7 cellular contexts compared by ENCODE assay signal in genomic region chr2:136117391-136117841, GRCh38. TPM values are rescaled to one million over a fixed set of nuclear protein-coding genes. Genes with fewer than 3 reads are reported as not detected.
DNase-seq lines count a peak whose midpoint lies in the region; ATAC-seq and TF ChIP-seq lines count a peak whose summit lies in the region.

No MANE protein-coding gene starts in this region.

- H3K9ac ChIP-seq in neural progenitor cell = no peak overlapping the region

- no peaks in the 10 kb centered on the region for H3K36me3 ChIP-seq in neural progenitor cell

- peaks cover 29% of the 10 kb centered on the region for H3K36me3 Mint-ChIP-seq in activated T-cell treated with anti-CD3 and anti-CD28 coated beads, Interleukin-2, amount 50 U/mL, for 4 hours (ENCODE audit: insufficient read depth)
- peaks cover 31% of the 10 kb centered on the region for H3K36me3 Mint-ChIP-seq in neural progenitor cell

- no peak overlapping the region for H3K27ac ChIP-seq in neural progenitor cell

- H3K9me3 Mint-ChIP-seq in activated T-cell treated with anti-CD3 and anti-CD28 coated beads, Interleukin-2, amount 50 U/mL, for 4 hours = no peaks in the 10 kb centered on the region
- peaks cover 1% of the 10 kb centered on the region for H3K9me3 Mint-ChIP-seq in neural progenitor cell

- DNase-seq in NCI-H2227 (lab: John Stamatoyannopoulos, UW; ENCODE audit: unreplicated experiment) = peak; percentile 82
- DNase-seq in activated T-cell treated with anti-CD3 and anti-CD28 coated beads, Interleukin-2, amount 50 U/mL, for 4 hours = peak; percentile 51
- peak; percentile 33 for DNase-seq in fibroblast of pulmonary artery (ENCODE audit: low read depth)
- peak; percentile 82 for DNase-seq in neural progenitor cell (ENCODE audit: low spot score)
- DNase-seq in SHP77 treated with DMSO at 0.1 percent for 48 hours (lab: John Stamatoyannopoulos, UW) = no peak

- H3K4me2 ChIP-seq in neural progenitor cell = peak overlapping the region; percentile 100

- H3K4me3 Mint-ChIP-seq in activated T-cell treated with anti-CD3 and anti-CD28 coated beads, Interleukin-2, amount 50 U/mL, for 4 hours = peak overlapping the region; percentile 92
- peak overlapping the region; percentile 99 for H3K4me3 Mint-ChIP-seq in neural progenitor cell

- H3K4me1 Mint-ChIP-seq in activated T-cell treated with anti-CD3 and anti-CD28 coated beads, Interleukin-2, amount 50 U/mL, for 4 hours (ENCODE audit: low read depth) = peaks cover 67% of the 10 kb centered on the region
- H3K4me1 Mint-ChIP-seq in neural progenitor cell = peaks cover 71% of the 10 kb centered on the region

- H3F3A ChIP-seq in neural progenitor cell (ENCODE audit: low read depth) = peaks cover 55% of the 10 kb centered on the region

- H3K27me3 ChIP-seq in neural progenitor cell = peaks cover 30% of the 10 kb centered on the region

- H3K4me3 ChIP-seq in fibroblast of pulmonary artery (replicated peaks; ENCODE audit: low read depth, low read length) (peak overlapping the region; percentile 46), neural progenitor cell (peak overlapping the region; percentile 70)

- TF ChIP-seq POLR2A in GM18505 (IDR thresholded peaks at IDR 0.05; ENCODE audit: borderline replicate concordance, extremely low read depth, insufficient read depth, insufficient read length) = no peak

- H3K27ac Mint-ChIP-seq in neural progenitor cell = peak overlapping the region; percentile 93

- peaks cover 32% of the 10 kb centered on the region for H4K20me1 ChIP-seq in neural progenitor cell (ENCODE audit: low read depth)

- no peak for TF ChIP-seq CTCF in fibroblast of pulmonary artery (IDR thresholded peaks at IDR 0.05; ENCODE audit: low read length, missing control alignments)
- TF ChIP-seq CTCF in neural progenitor cell (IDR thresholded peaks at IDR 0.05) = peak; percentile 5

- ATAC-seq in GM18505 (IDR thresholded peaks at IDR 0.05; ENCODE audit: unreplicated experiment) = peak; percentile 19
- peak; percentile 28 for ATAC-seq in HG02798 (IDR thresholded peaks at IDR 0.05; ENCODE audit: poor library complexity, unreplicated experiment)
- ATAC-seq in activated T-cell treated with anti-CD3 and anti-CD28 coated beads, Interleukin-2, amount 50 U/mL, for 4 hours = peak; percentile 22 to 29

- peaks cover 11% of the 10 kb centered on the region for H3K79me2 ChIP-seq in neural progenitor cell (ENCODE audit: low read depth)

- H3K27me3 Mint-ChIP-seq in activated T-cell treated with anti-CD3 and anti-CD28 coated beads, Interleukin-2, amount 50 U/mL, for 4 hours (ENCODE audit: low read depth) = no peaks in the 10 kb centered on the region
- H3K27me3 Mint-ChIP-seq in neural progenitor cell (ENCODE audit: insufficient read depth, low read depth) = peaks cover 16% of the 10 kb centered on the region

- peaks cover 49% of the 10 kb centered on the region for H3K4me1 ChIP-seq in neural progenitor cell

- peak overlapping the region; percentile 38 for H2AFZ ChIP-seq in neural progenitor cell (replicated peaks)

- H3K9me3 ChIP-seq in neural progenitor cell (ENCODE audit: low read depth) = no peaks in the 10 kb centered on the region

RNA-seq across cellular contexts. Expression of gene CXCR4, which starts 0.5 kb away (rescaled TPM):
- total RNA-seq in activated T-cell treated with anti-CD3 and anti-CD28 coated beads, Interleukin-2, amount 50 U/mL, for 4 hours = 10 to 100 TPM; 17.6 to 28.5 (median 24.0) TPM
- 31.0 and 32.6 TPM in 2 replicates for total RNA-seq in neural progenitor cell (ENCODE audit: low replicate concordance)
